1 cellular context compared by ENCODE assay signal in the genomic region with DNA sequence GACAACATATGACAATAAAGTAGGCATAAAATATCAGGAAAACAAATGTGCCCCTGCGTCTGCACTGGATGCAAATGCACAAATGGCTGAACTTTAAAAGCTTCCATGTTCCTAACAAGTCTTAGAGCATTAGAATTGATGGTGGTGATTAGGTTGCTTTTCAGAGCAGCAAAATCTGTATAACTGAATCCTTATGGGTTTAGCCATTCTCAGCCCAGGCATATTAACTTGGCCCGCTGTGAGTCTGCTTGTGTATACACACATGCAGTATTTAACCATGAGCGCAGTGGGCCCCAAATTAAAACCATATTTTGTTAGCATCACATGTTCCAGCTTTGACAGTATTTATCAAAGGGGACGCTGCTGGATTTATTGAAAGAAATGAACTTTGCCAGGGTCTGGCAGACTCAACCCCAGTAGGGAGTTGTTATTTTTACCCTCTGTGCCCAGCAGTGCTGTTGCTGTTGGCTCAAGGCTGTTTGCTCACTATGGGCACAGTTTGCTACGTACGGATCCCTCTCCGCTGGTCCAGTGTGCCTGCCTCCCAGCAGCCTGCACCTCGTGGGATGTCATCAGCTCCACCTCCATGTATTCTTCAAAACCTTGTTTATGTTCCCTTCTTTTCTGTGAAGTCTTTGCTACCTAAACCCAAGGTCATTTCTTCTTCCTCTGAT.
TF ChIP-seq lines count a peak whose summit lies in the region.

No MANE protein-coding gene starts in this region.

TF ChIP-seq in WTC11, 78 proteins besides CTCF, POLR2A, EP300 and RAD21 (continued from another document):
- no peak for TF ChIP-seq ETV6 (CRISPR knock-in tag; IDR thresholded peaks at IDR 0.05)
- TF ChIP-seq ZNF396 (CRISPR knock-in tag; IDR thresholded peaks at IDR 0.05; ENCODE audit: borderline replicate concordance) = no peak
TF ChIP-seq in WTC11: peak in this region for 0.
